In genomic region chr1:226945106-226945857, GRCh38 we compare ENCODE assay signal across 11 cellular contexts. TPM values are rescaled to one million over a fixed set of nuclear protein-coding genes. Genes with fewer than 3 reads are reported as not detected.
DNase-seq lines count a peak whose midpoint lies in the region; ATAC-seq and TF ChIP-seq lines count a peak whose summit lies in the region.
"Had no signal": no experiment of that assay in that cellular context is flagged by ENCODE, and none has a peak within 500 bp of the region (broad histone marks: within the 10 kb centered on the region; RNA-seq: fewer than 3 reads in every experiment).

No MANE protein-coding gene starts in this region.

- H3K9ac ChIP-seq in mesenchymal stem cell (ENCODE audit: low read length) (no peak overlapping the region), Karpas-422 (ENCODE audit: low read length) (no peak overlapping the region)
- H3K9ac ChIP-seq: BLaER1 treated with 17β-estradiol and CSF1 and Interleukin-3, amounts not matched to agents 10 nM and 100 nM had no signal

- ATAC-seq in mucosa of descending colon = peak; percentile 89
- ATAC-seq: foreskin keratinocyte had no signal

- H3K18ac ChIP-seq in mesenchymal stem cell (ENCODE audit: low read depth in 1 of 2, low read length in 2 of 2) = no peak overlapping the region

- peak; percentile 81 for DNase-seq in NCI-H1092 (lab: John Stamatoyannopoulos, UW)
- peak; percentile 82 to 87 (median 83) for DNase-seq in mucosa of descending colon
- DNase-seq in occipital lobe (lab: John Stamatoyannopoulos, UW) = no peak
- DNase-seq in mesenchymal stem cell = no peak
- DNase-seq in Karpas-422 = no peak
- no peak for DNase-seq in RKO (ENCODE audit: low spot score)
- DNase-seq: foreskin keratinocyte, MG63 had no signal

- peaks cover 9% of the 10 kb centered on the region for H3K36me3 Mint-ChIP-seq in brain

- WGBS in mesenchymal stem cell = 79% methylated on average over 19 of the region's 19 CpGs

- H2BK15ac ChIP-seq in mesenchymal stem cell (ENCODE audit: low read depth, poor library complexity, severe bottlenecking) = no peak overlapping the region

- H3K27ac Mint-ChIP-seq in brain = peak overlapping the region in 3 of 5 experiments; percentile 72 to 88 (median 76)

- H3K27me3 Mint-ChIP-seq in brain = peaks cover 9% of the 10 kb centered on the region

- no peak for TF ChIP-seq CTCF in C4-2B (conservative IDR thresholded peaks at IDR 0.05)
- no peak for TF ChIP-seq CTCF in brain (conservative IDR thresholded peaks at IDR 0.05)
- TF ChIP-seq CTCF in mucosa of descending colon (IDR thresholded peaks at IDR 0.05) = no peak

- no peaks in the 10 kb centered on the region for H3K79me2 ChIP-seq in Karpas-422 (ENCODE audit: low read length)

- H3K27me3 ChIP-seq in mesenchymal stem cell (ENCODE audit: control insufficient read depth in 1 of 2, insufficient read depth in 1 of 2, low read length in 2 of 2) (no peaks in the 10 kb centered on the region), Karpas-422 (ENCODE audit: low read length) (peaks cover 3% of the 10 kb centered on the region; the same call in 1 of the 2 replicates)
- H3K27me3 ChIP-seq: BLaER1 treated with 17β-estradiol and CSF1 and Interleukin-3, amounts not matched to agents 10 nM and 100 nM; foreskin keratinocyte; MG63 had no signal

- H3K9me3 Mint-ChIP-seq in brain = peaks cover 0 to 6% (median 4%) of the 10 kb centered on the region in 5 experiments

- H2AK5ac ChIP-seq in mesenchymal stem cell (ENCODE audit: low read length, severe bottlenecking) = no peak overlapping the region

- no peak overlapping the region for H3K23ac ChIP-seq in mesenchymal stem cell (ENCODE audit: low read length in 2 of 2)

- H3K14ac ChIP-seq in mesenchymal stem cell (ENCODE audit: low read length in 2 of 2) = no peak overlapping the region

- peaks cover 54% of the 10 kb centered on the region for H3K4me1 ChIP-seq in mucosa of descending colon (ENCODE audit: low read depth)
- H3K4me1 ChIP-seq in mesenchymal stem cell (ENCODE audit: control insufficient read depth, insufficient read depth, low read depth, low read length) = peaks cover 10% of the 10 kb centered on the region
- H3K4me1 ChIP-seq in Karpas-422 (ENCODE audit: low read length) = peaks cover 15% of the 10 kb centered on the region
- H3K4me1 ChIP-seq: foreskin keratinocyte had no signal

- no peak overlapping the region for H3K4me3 ChIP-seq in mucosa of descending colon
- no peak overlapping the region for H3K4me3 ChIP-seq in mesenchymal stem cell (ENCODE audit: insufficient read depth in 1 of 2, low read depth in 1 of 2, low read length in 2 of 2)
- no peak overlapping the region for H3K4me3 ChIP-seq in Karpas-422 (ENCODE audit: low read length)
- H3K4me3 ChIP-seq: BLaER1 treated with 17β-estradiol and CSF1 and Interleukin-3, amounts not matched to agents 10 nM and 100 nM; MG63 had no signal

- H4K91ac ChIP-seq in mesenchymal stem cell (ENCODE audit: low read length) = no peak overlapping the region

- peaks cover 28% of the 10 kb centered on the region; the same call in 1 of the 2 replicates for H4K20me1 ChIP-seq in Karpas-422 (ENCODE audit: insufficient read depth, low read depth, low read length)

- no peak overlapping the region for H3K4ac ChIP-seq in mesenchymal stem cell (ENCODE audit: low read depth in 1 of 2, low read length in 2 of 2)

- no peak overlapping the region for H2BK5ac ChIP-seq in mesenchymal stem cell (ENCODE audit: low read depth, low read length, poor library complexity, severe bottlenecking)

- H3K27ac ChIP-seq in C4-2B (peak overlapping the region; percentile 93), mesenchymal stem cell (ENCODE audit: low read length, poor library complexity, severe bottlenecking) (no peak overlapping the region), Karpas-422 (ENCODE audit: low read length) (no peak overlapping the region)
- H3K27ac ChIP-seq: BLaER1 treated with 17β-estradiol and CSF1 and Interleukin-3, amounts not matched to agents 10 nM and 100 nM; foreskin keratinocyte had no signal

- H3K9me3 ChIP-seq in mucosa of descending colon (no peaks in the 10 kb centered on the region), mesenchymal stem cell (ENCODE audit: control insufficient read depth, low read length) (no peaks in the 10 kb centered on the region), Karpas-422 (ENCODE audit: low read length) (no peaks in the 10 kb centered on the region)
- H3K9me3 ChIP-seq: MG63 had no signal

- intact Hi-C loops in mucosa of descending colon (cut with DNase I, micrococcal nuclease) = no loop called here

- H3K79me1 ChIP-seq in mesenchymal stem cell (replicated peaks; ENCODE audit: low read length, poor library complexity, severe bottlenecking) = peaks cover 31% of the 10 kb centered on the region

- H3K4me2 ChIP-seq in mesenchymal stem cell (ENCODE audit: low read length, poor library complexity, severe bottlenecking) (no peak overlapping the region), Karpas-422 (ENCODE audit: low read depth, low read length, poor library complexity, severe bottlenecking) (no peak overlapping the region)

- H3K4me1 Mint-ChIP-seq in brain = peaks cover 66% of the 10 kb centered on the region

- H3K9me2 ChIP-seq in Karpas-422 (replicated peaks; ENCODE audit: insufficient read depth, low read length) = no peaks in the 10 kb centered on the region

- peak overlapping the region in 4 of 5 experiments; percentile 24 to 71 (median 62) for H3K4me3 Mint-ChIP-seq in brain

- no peak overlapping the region for H2BK120ac ChIP-seq in mesenchymal stem cell (ENCODE audit: low read depth, low read length)

- no peak overlapping the region for H2BK12ac ChIP-seq in mesenchymal stem cell (ENCODE audit: low read length in 2 of 2)

- H2AFZ ChIP-seq in mesenchymal stem cell (ENCODE audit: low read depth, low read length) (no peak overlapping the region), Karpas-422 (ENCODE audit: low read length) (no peak overlapping the region)

- no peak overlapping the region for H4K8ac ChIP-seq in mesenchymal stem cell (ENCODE audit: low read length)

- H3K36me3 ChIP-seq in mucosa of descending colon (ENCODE audit: low read depth) = no peaks in the 10 kb centered on the region
- H3K36me3 ChIP-seq in mesenchymal stem cell (ENCODE audit: control insufficient read depth in 1 of 2, insufficient read depth in 2 of 2, low read depth in 1 of 2, low read length in 2 of 2) = no peaks in the 10 kb centered on the region
- H3K36me3 ChIP-seq in Karpas-422 (ENCODE audit: insufficient read depth, low read length) = no peaks in the 10 kb centered on the region
- H3K36me3 ChIP-seq: MG63 had no signal

RNA-seq across cellular contexts. Expression of gene COQ8A, which starts 5.2 kb away (rescaled TPM):
- polyA plus RNA-seq in brain (ENCODE audit: insufficient read depth, low read depth, low replicate concordance) = 99.6 TPM
- total RNA-seq in mucosa of descending colon = 10 to 100 TPM; 47.3 to 77.9 (median 67.1) TPM
- 18.2 TPM for total RNA-seq in occipital lobe
- 1.9 TPM for polyA plus RNA-seq in mesenchymal stem cell (2013, experiment 1 of 2)
- polyA plus RNA-seq in mesenchymal stem cell (2013, experiment 2 of 2) = 1.8 TPM
- 12.7 and 22.6 TPM in 2 replicates for total RNA-seq in Karpas-422 (2014; rRNA removed; shearing (Covaris generic); ENCODE audit: low replicate concordance)

Comparison
In these comparisons a context has a peak if more than half of its experiments do, and no peak if none do; other contexts are left out.
1. DNase-seq: peak in NCI-H1092 (single experiment) and mucosa of descending colon (3 of 3); none in occipital lobe (single experiment), mesenchymal stem cell (single experiment), Karpas-422 (single experiment) and RKO (single experiment).